8 cellular contexts compared by ENCODE assay signal in genomic region chr1:223133301-223133823, GRCh38. TPM values are rescaled to one million over a fixed set of nuclear protein-coding genes. Genes with fewer than 3 reads are reported as not detected.
DNase-seq lines count a peak whose midpoint lies in the region; ATAC-seq and TF ChIP-seq lines count a peak whose summit lies in the region.

No MANE protein-coding gene starts in this region.

- POLR2A ChIA-PET in HCT116 (lab: Charles Lee) = interaction anchor here (0.6 to 1.4 kb wide), 4 partner anchors 9 to 551 kb away, joined by 3 to 7 read pairs (median 4); no protein-coding TSS in a partner anchor
- POLR2A ChIA-PET in naive thymus-derived CD8-positive, alpha-beta T cell (lab: Charles Lee) = interaction anchor here (0.6 to 1.2 kb wide), 2 partner anchors 11 to 26 kb away, joined by 4 to 5 read pairs; no protein-coding TSS in a partner anchor

- no TSS peak for BruUV-seq in HCT116 (replicated peaks; lab: Mats Ljungman, UMichigan)

- H3K4me3 ChIP-seq in HCT116 (replicated peaks in 1 of 2; ENCODE audit: low read depth in 1 of 2, low read length in 2 of 2) (peak overlapping the region in 1 of 2 experiments; percentile 50; a peak in 3 of 4 replicates), ascending aorta (peak overlapping the region; percentile 48 to 56)

- no peak for TF ChIP-seq POLR2A in HCT116 (IDR thresholded peaks at IDR 0.05; ENCODE audit: borderline replicate concordance, extremely low read depth, insufficient read depth, insufficient read length)

- DNase-seq in CD14-positive monocyte (ENCODE audit: low spot score) (no peak), HCT116 (ENCODE audit: low read depth, low spot score) (no peak), ascending aorta (ENCODE audit: low spot score in 2 of 2) (no peak), hepatic stellate cell (ENCODE audit: low spot score) (no peak), DMS 273 treated with DMSO at 0.1 percent for 48 hours (lab: John Stamatoyannopoulos, UW) (no peak)
- no peak for DNase-seq in naive thymus-derived CD8-positive, alpha-beta T cell

- no peaks in the 10 kb centered on the region for H3K79me2 ChIP-seq in HCT116 (ENCODE audit: insufficient read depth, low read length)

- no peaks in the 10 kb centered on the region for H4K20me1 ChIP-seq in HCT116 (ENCODE audit: insufficient read depth)

- peak overlapping the region; percentile 81 to 91 for H3K4me3 Mint-ChIP-seq in CD14-positive monocyte
- peak overlapping the region; percentile 47 to 79 (median 74) for H3K4me3 Mint-ChIP-seq in naive thymus-derived CD8-positive, alpha-beta T cell

- H3K4me2 ChIP-seq in HCT116 (ENCODE audit: low read length) = peak overlapping the region; percentile 77

- H2AFZ ChIP-seq in HCT116 (ENCODE audit: low read depth, low read length, poor library complexity, severe bottlenecking) = peak overlapping the region; percentile 93

- peaks cover 72% of the 10 kb centered on the region for H3K4me1 Mint-ChIP-seq in CD14-positive monocyte
- H3K4me1 Mint-ChIP-seq in naive thymus-derived CD8-positive, alpha-beta T cell = peaks cover 14 to 30% (median 25%) of the 10 kb centered on the region in 4 donors

- H3K27ac ChIP-seq in HCT116 (ENCODE audit: low read depth, low read length) = no peak overlapping the region
- H3K27ac ChIP-seq in ascending aorta = peak overlapping the region in 1 of 2 donors; percentile 64

- RAD21 ChIA-PET in HCT116 (lab: Charles Lee; ENCODE audit: low non-redundant PET in 1 of 2, low total read pairs in 2 of 2, uncharacterized antibody in 2 of 2, unreplicated experiment in 2 of 2) = interaction anchor here (0.8 to 1.6 kb wide), 2 partner anchors 10 to 42 kb away, joined by 3 to 5 read pairs; partner anchors contain the start of gene TLR5 (in 1 of the 2)

- H3K9me3 Mint-ChIP-seq in CD14-positive monocyte = peaks cover 0 to 2% (median 0%) of the 10 kb centered on the region in 7 donors
- H3K9me3 Mint-ChIP-seq in naive thymus-derived CD8-positive, alpha-beta T cell = no peaks in the 10 kb centered on the region

- TF ChIP-seq RAD21 in HCT116 (IDR thresholded peaks at IDR 0.05; ENCODE audit: low read depth) = no peak

- intact Hi-C loops in CD14-positive monocyte (cut with micrococcal nuclease) = loop anchor here (5.0 to 10.0 kb wide), 3 partner anchors 111 to 231 kb away; partner anchors contain the start of gene SUSD4 (in 1 of the 2)
- intact Hi-C loops in HCT116 (cut with micrococcal nuclease) = loop anchor here (1.0 kb wide), 1 partner anchor 551 kb away; no protein-coding TSS in a partner anchor
- intact Hi-C loops in ascending aorta (cut with DNase I) = loop anchor here (1.0 to 10.0 kb wide), 4 partner anchors 231 to 1049 kb away; partner anchors contain the start of genes DEGS1, DISP1 and SUSD4

- H3K9me3 ChIP-seq in HCT116 (ENCODE audit: control insufficient read depth in 1 of 2, insufficient read depth in 1 of 2, low read depth in 1 of 2, low read length in 2 of 2) (no peaks in the 10 kb centered on the region), ascending aorta (no peaks in the 10 kb centered on the region)

- ATAC-seq in HCT116 (peak; percentile 50), GM19467 (IDR thresholded peaks at IDR 0.05; ENCODE audit: unreplicated experiment) (no peak), HG02610 (IDR thresholded peaks at IDR 0.05; ENCODE audit: unreplicated experiment) (no peak)
- peak; percentile 9 to 12 for ATAC-seq in naive thymus-derived CD8-positive, alpha-beta T cell

- H3K27me3 ChIP-seq in HCT116 (ENCODE audit: insufficient read depth, low read length) (no peaks in the 10 kb centered on the region), ascending aorta (no peaks in the 10 kb centered on the region)

- peaks cover 0 to 4% (median 1%) of the 10 kb centered on the region in 3 donors for H3K27me3 Mint-ChIP-seq in CD14-positive monocyte (ENCODE audit: low read depth in 3 of 3)
- peaks cover 0 to 29% (median 12%) of the 10 kb centered on the region in 5 donors for H3K27me3 Mint-ChIP-seq in naive thymus-derived CD8-positive, alpha-beta T cell

- peaks cover 10 to 31% of the 10 kb centered on the region in 2 experiments for H3K4me1 ChIP-seq in HCT116 (ENCODE audit: control insufficient read depth in 1 of 2, insufficient read depth in 2 of 2, low read length in 2 of 2)
- H3K4me1 ChIP-seq in ascending aorta = peaks cover 7 to 12% of the 10 kb centered on the region in 2 donors

- H3K36me3 ChIP-seq in HCT116 (ENCODE audit: control insufficient read depth in 1 of 2, insufficient read depth in 2 of 2, low read length in 2 of 2) = no peaks in the 10 kb centered on the region
- H3K36me3 ChIP-seq in ascending aorta = no peaks in the 10 kb centered on the region

- peak overlapping the region in 5 of 7 donors; percentile 59 to 89 (median 79) for H3K27ac Mint-ChIP-seq in CD14-positive monocyte
- peak overlapping the region in 2 of 10 donors; percentile 16 to 51 for H3K27ac Mint-ChIP-seq in naive thymus-derived CD8-positive, alpha-beta T cell

- H3K9me2 ChIP-seq in HCT116 (ENCODE audit: insufficient read depth) = no peaks in the 10 kb centered on the region

- CTCF ChIA-PET in HCT116 (lab: Charles Lee) = interaction anchor here (0.7 to 3.4 kb wide), 33 partner anchors 9 to 668 kb away, joined by 3 to 98 read pairs (median 4); partner anchors contain the start of gene TLR5

- peak; percentile 94 for TF ChIP-seq CTCF in CD14-positive monocyte (IDR thresholded peaks at IDR 0.05)
- no peak for TF ChIP-seq CTCF in HCT116 (IDR thresholded peaks at IDR 0.05 in 2 of 3, conservative IDR thresholded peaks at IDR 0.05 in 1 of 3; ENCODE audit: borderline replicate concordance in 1 of 3, insufficient read depth in 1 of 3, low read depth in 2 of 3, low read length in 2 of 3)
- TF ChIP-seq CTCF in ascending aorta (IDR thresholded peaks at IDR 0.05) = no peak

- H3K36me3 Mint-ChIP-seq in CD14-positive monocyte = peaks cover 63 to 71% of the 10 kb centered on the region in 2 donors
- H3K36me3 Mint-ChIP-seq in naive thymus-derived CD8-positive, alpha-beta T cell = peaks cover 0 to 1% (median 0%) of the 10 kb centered on the region in 3 donors

- no peak overlapping the region for H3K9ac ChIP-seq in HCT116 (ENCODE audit: low read length)

TF ChIP-seq in HCT116, 20 proteins besides CTCF, POLR2A, EP300 and RAD21:
- TF ChIP-seq CEBPB (IDR thresholded peaks at IDR 0.05; ENCODE audit: low read depth) (no peak), EZH2 (IDR thresholded peaks at IDR 0.05) (no peak), POLR2AphosphoS5 (IDR thresholded peaks at IDR 0.05; ENCODE audit: low read depth, low read length) (no peak), TCF7L2 (IDR thresholded peaks at IDR 0.05; ENCODE audit: borderline replicate concordance, extremely low read depth, insufficient read depth, insufficient read length) (no peak), SP1 (IDR thresholded peaks at IDR 0.05; ENCODE audit: low read depth) (no peak), YY1 (IDR thresholded peaks at IDR 0.05; ENCODE audit: extremely low read depth, insufficient replicate concordance, low read depth, low read length) (no peak), JUND (IDR thresholded peaks at IDR 0.05) (no peak), SRF (IDR thresholded peaks at IDR 0.05; ENCODE audit: low read depth) (no peak), ZFX (IDR thresholded peaks at IDR 0.05) (no peak), FOSL1 (IDR thresholded peaks at IDR 0.05; ENCODE audit: low read depth) (no peak), ZNF274 (IDR thresholded peaks at IDR 0.05; ENCODE audit: low read depth, low read length) (no peak), ELF1 (IDR thresholded peaks at IDR 0.05; ENCODE audit: borderline replicate concordance, low read depth) (no peak), EZH2phosphoT487 (IDR thresholded peaks at IDR 0.05; ENCODE audit: borderline replicate concordance) (no peak), CBX3 (IDR thresholded peaks at IDR 0.05; ENCODE audit: low read depth) (no peak)
- TF ChIP-seq, protein P1, sequence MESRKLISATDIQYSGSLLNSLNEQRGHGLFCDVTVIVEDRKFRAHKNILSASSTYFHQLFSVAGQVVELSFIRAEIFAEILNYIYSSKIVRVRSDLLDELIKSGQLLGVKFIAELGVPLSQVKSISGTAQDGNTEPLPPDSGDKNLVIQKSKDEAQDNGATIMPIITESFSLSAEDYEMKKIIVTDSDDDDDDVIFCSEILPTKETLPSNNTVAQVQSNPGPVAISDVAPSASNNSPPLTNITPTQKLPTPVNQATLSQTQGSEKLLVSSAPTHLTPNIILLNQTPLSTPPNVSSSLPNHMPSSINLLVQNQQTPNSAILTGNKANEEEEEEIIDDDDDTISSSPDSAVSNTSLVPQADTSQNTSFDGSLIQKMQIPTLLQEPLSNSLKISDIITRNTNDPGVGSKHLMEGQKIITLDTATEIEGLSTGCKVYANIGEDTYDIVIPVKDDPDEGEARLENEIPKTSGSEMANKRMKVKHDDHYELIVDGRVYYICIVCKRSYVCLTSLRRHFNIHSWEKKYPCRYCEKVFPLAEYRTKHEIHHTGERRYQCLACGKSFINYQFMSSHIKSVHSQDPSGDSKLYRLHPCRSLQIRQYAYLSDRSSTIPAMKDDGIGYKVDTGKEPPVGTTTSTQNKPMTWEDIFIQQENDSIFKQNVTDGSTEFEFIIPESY (IDR thresholded peaks at IDR 0.05; ENCODE audit: extremely low read depth, insufficient replicate concordance, low read length) = no peak

RNA-seq across cellular contexts. Expression of gene TLR5, which starts 9.7 kb away (rescaled TPM):
- polyA plus RNA-seq in CD14-positive monocyte = 10 to 100 TPM; 45.7 to 58.0 TPM
- total RNA-seq in HCT116 (2021; ENCODE audit: unreplicated experiment) (1.2 TPM), ascending aorta (3.9 TPM)
- 1.1 and 1.5 TPM in 2 replicates for polyA plus RNA-seq in HCT116 (2012)
- total RNA-seq in naive thymus-derived CD8-positive, alpha-beta T cell = 1 to 10 TPM; 1.2 to 1.9 TPM
- 1 to 10 TPM; 1.1 to 3.6 (median 1.2) TPM for polyA plus RNA-seq in naive thymus-derived CD8-positive, alpha-beta T cell

Comparison
In these comparisons a context has a peak if more than half of its experiments do, and no peak if none do; other contexts are left out.
1. ATAC-seq: peak in HCT116 (single experiment) and naive thymus-derived CD8-positive, alpha-beta T cell (2 of 2); none in GM19467 (single experiment) and HG02610 (single experiment).